ENCODE assay signal across 34 cellular contexts in genomic region chr2:222673273-222673672, GRCh38. TPM values are rescaled to one million over a fixed set of nuclear protein-coding genes. Genes with fewer than 3 reads are reported as not detected.
"Had no signal": no experiment of that assay in that cellular context is flagged by ENCODE, and none has a peak within 500 bp of the region (broad histone marks: within the 10 kb centered on the region; RNA-seq: fewer than 3 reads in every experiment).

No MANE protein-coding gene starts in this region.

- H3K9me3 Mint-ChIP-seq: dendritic cell treated with granulocyte-macrophage colony-stimulating factor and Interleukin-4, amounts not matched to agents 40 ng/mL and 50 ng/mL, for 4 days; endodermal cell; nephron; stimulated activated memory B cell treated with anti-CD40 and anti-IgM and Interleukin-4, amounts not matched to agents 10 μg/mL and 1 μg/mL and 100 μg/mL, for 72 hours had no signal

- H3K4me2 ChIP-seq: hepatocyte had no signal

- H3K9me3 ChIP-seq: colonic mucosa, gastrocnemius medialis, heart left ventricle, psoas muscle, spleen, testis, tibial artery, upper lobe of right lung, uterus had no signal

- H3K4me3 ChIP-seq: colonic mucosa, gastrocnemius medialis, heart left ventricle, hepatocyte, psoas muscle, skin epidermis, spleen, testis, tibial artery, upper lobe of right lung, uterus had no signal

- H3K4me3 Mint-ChIP-seq: dendritic cell treated with granulocyte-macrophage colony-stimulating factor and Interleukin-4, amounts not matched to agents 40 ng/mL and 50 ng/mL, for 4 days; endodermal cell; nephron; stimulated activated memory B cell treated with anti-CD40 and anti-IgM and Interleukin-4, amounts not matched to agents 10 μg/mL and 1 μg/mL and 100 μg/mL, for 72 hours had no signal

- DNase-seq: colonic mucosa; effector CD8-positive, alpha-beta T cell; endodermal cell; foreskin fibroblast; gastrocnemius medialis; heart left ventricle; kidney; mesenchymal stem cell; midbrain; naive thymus-derived CD4-positive, alpha-beta T cell; nucleus accumbens; posterior cingulate gyrus; psoas muscle; right cardiac atrium; spleen; stimulated activated CD4-positive, alpha-beta T cell treated with anti-CD3 and anti-CD28 coated beads, Interleukin-4, amount 100 ng/mL, for 4 hours; stimulated activated naive CD8-positive, alpha-beta T cell treated with anti-CD3 and anti-CD28 coated beads, Interleukin-15, Interleukin-2, amounts not matched to agents 100 U/mL and 50 U/mL, for 24 hours; substantia nigra; testis; tibial artery; upper lobe of right lung; uterus had no signal

- ATAC-seq: esophagus mucosa; gastrocnemius medialis; heart left ventricle; left lobe of liver; naive thymus-derived CD4-positive, alpha-beta T cell; psoas muscle; right cardiac atrium; stimulated activated naive CD8-positive, alpha-beta T cell treated with anti-CD3 and anti-CD28 coated beads, Interleukin-15, Interleukin-2, amounts not matched to agents 100 U/mL and 50 U/mL, for 24 hours had no signal

- H3K36me3 Mint-ChIP-seq: naive thymus-derived CD4-positive, alpha-beta T cell; stimulated activated memory B cell treated with anti-CD40 and anti-IgM and Interleukin-4, amounts not matched to agents 10 μg/mL and 1 μg/mL and 100 μg/mL, for 72 hours had no signal

- H3K27ac ChIP-seq: colonic mucosa, epithelial cell of prostate, gastrocnemius medialis, heart left ventricle, hepatocyte, psoas muscle, skin epidermis, spleen, testis, tibial artery, upper lobe of right lung, uterus had no signal

- H3K4me1 Mint-ChIP-seq: nephron had no signal

- H3K79me2 ChIP-seq: hepatocyte had no signal

- H3K36me3 ChIP-seq: colonic mucosa, gastrocnemius medialis, heart left ventricle, spleen, tibial artery, upper lobe of right lung, uterus had no signal

- H3K27me3 ChIP-seq: colonic mucosa, gastrocnemius medialis, testis, tibial artery, uterus had no signal

- H3K27ac Mint-ChIP-seq: dendritic cell treated with granulocyte-macrophage colony-stimulating factor and Interleukin-4, amounts not matched to agents 40 ng/mL and 50 ng/mL, for 4 days; endodermal cell; naive thymus-derived CD4-positive, alpha-beta T cell; nephron; stimulated activated memory B cell treated with anti-CD40 and anti-IgM and Interleukin-4, amounts not matched to agents 10 μg/mL and 1 μg/mL and 100 μg/mL, for 72 hours had no signal

- H3K4me1 ChIP-seq: colonic mucosa, uterus had no signal

RNA-seq across cellular contexts. Expression of gene MOGAT1, which starts 1.8 kb away (rescaled TPM):
- total RNA-seq: endodermal cell; esophagus mucosa; gastrocnemius medialis; glomerular endothelial cell; hepatocyte; kidney; lung microvascular endothelial cell; naive thymus-derived CD4-positive, alpha-beta T cell; osteocyte; psoas muscle; renal cortical epithelial cell; spleen; testis; uterus had no signal
- polyA plus RNA-seq: hepatocyte; naive thymus-derived CD4-positive, alpha-beta T cell; psoas muscle had no signal
